ENCODE assay signal across 11 cellular contexts in the genomic region with DNA sequence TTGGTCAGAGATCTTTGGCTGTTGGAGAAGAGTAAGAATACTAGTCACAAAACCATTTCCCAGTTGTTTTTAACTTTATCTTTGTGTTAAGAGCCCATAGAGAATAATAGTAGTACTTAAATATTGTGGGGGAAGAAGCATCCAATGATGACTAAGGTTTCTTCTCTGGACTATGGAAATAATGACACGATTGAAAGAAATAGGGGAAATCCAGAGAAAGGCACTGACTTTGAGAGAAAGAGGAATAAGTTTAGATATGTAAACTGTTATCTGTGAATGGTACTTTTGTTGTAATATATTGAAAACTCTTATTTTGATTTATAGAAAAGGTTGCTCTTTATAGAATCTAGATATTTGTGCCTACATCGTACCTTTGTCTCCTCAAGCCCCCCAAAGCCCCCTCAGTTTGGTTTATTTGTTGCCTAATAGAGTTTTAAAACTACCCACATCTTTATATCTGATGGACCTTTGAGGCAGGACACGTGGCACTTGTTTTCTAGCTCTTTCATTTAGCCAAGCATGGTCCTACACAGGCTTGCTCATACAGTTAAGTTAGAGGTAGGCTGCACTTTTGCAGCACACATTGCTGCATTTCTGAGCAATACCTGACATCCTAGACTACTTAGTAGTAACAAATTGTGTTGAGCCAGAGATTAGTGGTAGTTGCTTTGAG.
DNase-seq lines count a peak whose midpoint lies in the region; TF ChIP-seq lines count a peak whose summit lies in the region.
"Had no signal": no experiment of that assay in that cellular context is flagged by ENCODE, and none has a peak within 500 bp of the region (broad histone marks: within the 10 kb centered on the region; RNA-seq: fewer than 3 reads in every experiment).

No MANE protein-coding gene starts in this region.

- H3K27me3 ChIP-seq in CD8-positive, alpha-beta memory T cell (ENCODE audit: insufficient read depth, low read length, poor library complexity, severe bottlenecking), result no peaks in the 10 kb centered on the region
- H3K27me3 ChIP-seq in neutrophil, result no peaks in the 10 kb centered on the region
- no peaks in the 10 kb centered on the region for H3K27me3 ChIP-seq in Peyer's patch
- no peaks in the 10 kb centered on the region for H3K27me3 ChIP-seq in prostate gland (replicated peaks; ENCODE audit: insufficient read depth)

- CTCF ChIA-PET in CD8-positive, alpha-beta memory T cell (lab: Charles Lee), result no interaction called here

- in situ Hi-C loops in astrocyte of the spinal cord (cut with HindIII; ENCODE audit: low sequenced_read_pairs), result no loop called here

- DNase-seq in CD8-positive, alpha-beta memory T cell, result no peak
- DNase-seq in HFFc6 (no peak), astrocyte of the spinal cord (ENCODE audit: low read depth, low spot score) (peak; percentile 33), endothelial cell (ENCODE audit: low spot score) (no peak), Peyer's patch (no peak), NCI-H345 treated with DMSO at 0.1 percent for 48 hours (lab: John Stamatoyannopoulos, UW; ENCODE audit: unreplicated experiment) (no peak), prostate gland (ENCODE audit: low spot score) (no peak)
- DNase-seq: NCI-H1417 treated with DMSO at 0.1 percent for 48 hours, right cardiac atrium, T1000 had no signal

- no peaks in the 10 kb centered on the region for H3K4me1 ChIP-seq in CD8-positive, alpha-beta memory T cell (ENCODE audit: insufficient read depth, low read length)
- H3K4me1 ChIP-seq in neutrophil (ENCODE audit: control insufficient read depth in 1 of 2, insufficient read depth in 1 of 2, low read depth in 1 of 2, low read length in 1 of 2) (no peaks in the 10 kb centered on the region), Peyer's patch (peaks cover 0 to 5% (median 0%) of the 10 kb centered on the region in 4 donors), prostate gland (replicated peaks) (no peaks in the 10 kb centered on the region)

- H3K36me3 Mint-ChIP-seq in CD8-positive, alpha-beta memory T cell, result peaks cover 8 to 28% (median 11%) of the 10 kb centered on the region in 3 donors
- H3K36me3 Mint-ChIP-seq in HFFc6 (ENCODE audit: low read depth) (peaks cover 14% of the 10 kb centered on the region), endothelial cell (ENCODE audit: low read depth, unreplicated experiment) (peaks cover 3% of the 10 kb centered on the region)

- H3K4me3 ChIP-seq in CD8-positive, alpha-beta memory T cell (ENCODE audit: low read length), result no peak overlapping the region
- no peak overlapping the region for H3K4me3 ChIP-seq in astrocyte of the spinal cord (ENCODE audit: low read depth, low read length)
- H3K4me3 ChIP-seq in neutrophil (ENCODE audit: low read depth in 1 of 2, low read length in 1 of 2), result no peak overlapping the region
- H3K4me3 ChIP-seq in Peyer's patch, result no peak overlapping the region
- no peak overlapping the region for H3K4me3 ChIP-seq in prostate gland

- H3K27ac Mint-ChIP-seq in CD8-positive, alpha-beta memory T cell, result peak overlapping the region in 7 of 8 donors; percentile 15 to 66 (median 50)
- H3K27ac Mint-ChIP-seq in HFFc6, result peak overlapping the region; percentile 64
- H3K27ac Mint-ChIP-seq in endothelial cell (ENCODE audit: unreplicated experiment), result no peak overlapping the region

- H3K9me3 Mint-ChIP-seq in CD8-positive, alpha-beta memory T cell, result peaks cover 0 to 4% (median 0%) of the 10 kb centered on the region in 5 donors
- H3K9me3 Mint-ChIP-seq in HFFc6 (no peaks in the 10 kb centered on the region; the same call in 1 of the 2 replicates), endothelial cell (ENCODE audit: unreplicated experiment) (no peaks in the 10 kb centered on the region)

- H3K4me1 Mint-ChIP-seq in CD8-positive, alpha-beta memory T cell, result peaks cover 55 to 78% (median 77%) of the 10 kb centered on the region in 3 donors
- peaks cover 58% of the 10 kb centered on the region for H3K4me1 Mint-ChIP-seq in HFFc6 (ENCODE audit: low read depth)
- peaks cover 3% of the 10 kb centered on the region for H3K4me1 Mint-ChIP-seq in endothelial cell (ENCODE audit: unreplicated experiment)

- no peak for TF ChIP-seq POLR2A in Peyer's patch (IDR thresholded peaks at IDR 0.05)
- TF ChIP-seq POLR2A in prostate gland (IDR thresholded peaks at IDR 0.05), result no peak

- H3K27ac ChIP-seq in CD8-positive, alpha-beta memory T cell (ENCODE audit: low read depth, low read length), result no peak overlapping the region
- H3K27ac ChIP-seq in neutrophil (peak overlapping the region; percentile 35), Peyer's patch (no peak overlapping the region), prostate gland (no peak overlapping the region)

- POLR2A ChIA-PET in CD8-positive, alpha-beta memory T cell (lab: Charles Lee), result no interaction called here

- H3K9me3 ChIP-seq in CD8-positive, alpha-beta memory T cell (ENCODE audit: low read length), result no peaks in the 10 kb centered on the region
- no peaks in the 10 kb centered on the region for H3K9me3 ChIP-seq in neutrophil
- H3K9me3 ChIP-seq in Peyer's patch, result no peaks in the 10 kb centered on the region
- no peaks in the 10 kb centered on the region for H3K9me3 ChIP-seq in prostate gland

- no peak overlapping the region for H3K4me3 Mint-ChIP-seq in CD8-positive, alpha-beta memory T cell
- no peak overlapping the region for H3K4me3 Mint-ChIP-seq in HFFc6
- no peak overlapping the region for H3K4me3 Mint-ChIP-seq in endothelial cell (ENCODE audit: unreplicated experiment)

- intact Hi-C loops in prostate gland (cut with DNase I), result no loop called here

- no peaks in the 10 kb centered on the region for H3K27me3 Mint-ChIP-seq in CD8-positive, alpha-beta memory T cell
- no peaks in the 10 kb centered on the region for H3K27me3 Mint-ChIP-seq in HFFc6 (ENCODE audit: insufficient read depth)
- H3K27me3 Mint-ChIP-seq in endothelial cell (ENCODE audit: unreplicated experiment), result no peaks in the 10 kb centered on the region

- 76% methylated on average over 3 of the region's 3 CpGs for WGBS in prostate gland

- H3K36me3 ChIP-seq in CD8-positive, alpha-beta memory T cell (ENCODE audit: insufficient read depth, low read length), result no peaks in the 10 kb centered on the region
- H3K36me3 ChIP-seq in neutrophil (peaks cover 9% of the 10 kb centered on the region), Peyer's patch (no peaks in the 10 kb centered on the region), prostate gland (no peaks in the 10 kb centered on the region)

- TF ChIP-seq CTCF in HFFc6 (IDR thresholded peaks at IDR 0.05) (no peak), astrocyte of the spinal cord (IDR thresholded peaks at IDR 0.05; ENCODE audit: low read depth, low read length) (no peak), neutrophil (IDR thresholded peaks at IDR 0.05) (no peak), endothelial cell (IDR thresholded peaks at IDR 0.05; ENCODE audit: unreplicated experiment) (no peak), Peyer's patch (IDR thresholded peaks at IDR 0.05) (no peak), prostate gland (IDR thresholded peaks at IDR 0.05) (no peak)
